ENCODE assay signal across 1 cellular context in the genomic region with DNA sequence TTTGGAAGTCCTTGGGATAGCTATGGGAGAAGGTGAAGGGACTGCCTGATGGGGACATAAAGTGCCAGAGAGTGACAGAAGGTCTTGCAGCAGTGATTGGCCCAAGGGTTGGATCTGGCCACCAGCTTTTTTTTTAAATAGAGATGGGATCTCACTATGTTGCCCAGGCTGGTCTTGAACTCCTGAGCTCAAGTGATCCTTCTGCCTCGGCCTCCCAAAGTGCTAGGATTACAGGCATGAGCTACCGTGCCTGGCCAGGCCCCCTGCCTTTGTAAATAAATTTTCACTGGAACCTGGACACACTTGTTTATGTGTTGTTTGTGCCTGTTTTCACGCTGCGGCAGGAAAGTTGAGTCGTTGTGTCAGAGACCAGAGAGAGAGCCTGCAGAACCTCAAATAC. TPM values are rescaled to one million over a fixed set of nuclear protein-coding genes. Genes with fewer than 3 reads are reported as not detected.
"Had no signal": no experiment of that assay in that cellular context is flagged by ENCODE, and none has a peak within 500 bp of the region (broad histone marks: within the 10 kb centered on the region; RNA-seq: fewer than 3 reads in every experiment).

No MANE protein-coding gene starts in this region.

RNA-seq across cellular contexts. Expression of gene GNB3, which starts 24.6 kb away (rescaled TPM):
- total RNA-seq: gastrocnemius medialis had no signal
